In the genomic region with DNA sequence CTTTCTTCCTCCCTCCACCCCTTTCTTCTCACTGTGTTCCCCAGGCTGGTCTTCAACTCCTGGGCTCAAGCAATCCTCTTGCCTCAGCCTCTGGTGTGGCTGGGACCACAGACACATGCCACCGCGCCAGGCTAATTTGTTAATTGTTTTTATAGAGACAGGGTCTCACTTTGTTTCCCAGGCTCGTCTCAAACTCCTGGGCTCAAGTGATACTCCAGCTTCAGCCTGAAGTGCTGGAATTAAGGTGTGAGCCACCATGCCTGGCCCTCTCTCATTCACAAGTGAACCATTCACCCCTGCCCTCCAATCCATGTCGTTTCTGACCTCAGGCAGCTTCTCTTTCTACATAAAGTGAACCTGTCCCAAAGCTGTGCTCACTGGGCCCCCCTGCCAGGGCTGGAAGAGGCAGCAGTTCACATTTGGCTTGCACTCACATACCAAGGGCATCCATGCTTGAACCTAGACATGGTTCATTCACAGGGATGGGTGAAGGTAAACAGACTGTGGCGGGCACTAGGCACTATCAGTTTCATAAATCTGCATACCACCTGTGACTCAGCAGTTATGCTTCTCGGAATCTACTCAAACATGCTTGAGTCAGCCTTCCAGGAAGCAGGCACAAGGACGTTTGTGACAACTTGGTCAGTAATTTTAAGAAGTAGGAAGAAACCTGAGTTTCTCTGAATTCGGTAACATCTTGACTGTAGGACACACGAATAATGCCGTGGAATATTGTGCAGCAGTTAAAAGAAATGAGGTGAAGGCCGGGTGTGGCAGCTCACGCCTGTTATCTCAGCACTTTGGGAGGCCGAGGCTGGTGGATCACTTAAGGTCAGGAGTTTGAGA, we compare ENCODE assay signal across 1 cellular context.
TF ChIP-seq lines count a peak whose summit lies in the region.

No MANE protein-coding gene starts in this region.

TF ChIP-seq in SK-N-SH, 30 proteins besides CTCF, POLR2A, EP300 and RAD21 (continued from another document):
- TF ChIP-seq, protein P1, sequence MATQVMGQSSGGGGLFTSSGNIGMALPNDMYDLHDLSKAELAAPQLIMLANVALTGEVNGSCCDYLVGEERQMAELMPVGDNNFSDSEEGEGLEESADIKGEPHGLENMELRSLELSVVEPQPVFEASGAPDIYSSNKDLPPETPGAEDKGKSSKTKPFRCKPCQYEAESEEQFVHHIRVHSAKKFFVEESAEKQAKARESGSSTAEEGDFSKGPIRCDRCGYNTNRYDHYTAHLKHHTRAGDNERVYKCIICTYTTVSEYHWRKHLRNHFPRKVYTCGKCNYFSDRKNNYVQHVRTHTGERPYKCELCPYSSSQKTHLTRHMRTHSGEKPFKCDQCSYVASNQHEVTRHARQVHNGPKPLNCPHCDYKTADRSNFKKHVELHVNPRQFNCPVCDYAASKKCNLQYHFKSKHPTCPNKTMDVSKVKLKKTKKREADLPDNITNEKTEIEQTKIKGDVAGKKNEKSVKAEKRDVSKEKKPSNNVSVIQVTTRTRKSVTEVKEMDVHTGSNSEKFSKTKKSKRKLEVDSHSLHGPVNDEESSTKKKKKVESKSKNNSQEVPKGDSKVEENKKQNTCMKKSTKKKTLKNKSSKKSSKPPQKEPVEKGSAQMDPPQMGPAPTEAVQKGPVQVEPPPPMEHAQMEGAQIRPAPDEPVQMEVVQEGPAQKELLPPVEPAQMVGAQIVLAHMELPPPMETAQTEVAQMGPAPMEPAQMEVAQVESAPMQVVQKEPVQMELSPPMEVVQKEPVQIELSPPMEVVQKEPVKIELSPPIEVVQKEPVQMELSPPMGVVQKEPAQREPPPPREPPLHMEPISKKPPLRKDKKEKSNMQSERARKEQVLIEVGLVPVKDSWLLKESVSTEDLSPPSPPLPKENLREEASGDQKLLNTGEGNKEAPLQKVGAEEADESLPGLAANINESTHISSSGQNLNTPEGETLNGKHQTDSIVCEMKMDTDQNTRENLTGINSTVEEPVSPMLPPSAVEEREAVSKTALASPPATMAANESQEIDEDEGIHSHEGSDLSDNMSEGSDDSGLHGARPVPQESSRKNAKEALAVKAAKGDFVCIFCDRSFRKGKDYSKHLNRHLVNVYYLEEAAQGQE (IDR thresholded peaks at IDR 0.05; ENCODE audit: low read depth, low read length) = peak; percentile 74
- TF ChIP-seq, protein P2, sequence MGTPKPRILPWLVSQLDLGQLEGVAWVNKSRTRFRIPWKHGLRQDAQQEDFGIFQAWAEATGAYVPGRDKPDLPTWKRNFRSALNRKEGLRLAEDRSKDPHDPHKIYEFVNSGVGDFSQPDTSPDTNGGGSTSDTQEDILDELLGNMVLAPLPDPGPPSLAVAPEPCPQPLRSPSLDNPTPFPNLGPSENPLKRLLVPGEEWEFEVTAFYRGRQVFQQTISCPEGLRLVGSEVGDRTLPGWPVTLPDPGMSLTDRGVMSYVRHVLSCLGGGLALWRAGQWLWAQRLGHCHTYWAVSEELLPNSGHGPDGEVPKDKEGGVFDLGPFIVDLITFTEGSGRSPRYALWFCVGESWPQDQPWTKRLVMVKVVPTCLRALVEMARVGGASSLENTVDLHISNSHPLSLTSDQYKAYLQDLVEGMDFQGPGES (IDR thresholded peaks at IDR 0.05; ENCODE audit: low read depth, low read length) = no peak
- TF ChIP-seq RXRA (IDR thresholded peaks at IDR 0.05; ENCODE audit: borderline replicate concordance, low read depth) (no peak; the same call in 1 of the 2 replicates), CHD2 (IDR thresholded peaks at IDR 0.05; ENCODE audit: low read length, partially characterized antibody) (no peak), FOXJ3 (CRISPR knock-in tag; IDR thresholded peaks at IDR 0.05) (no peak), GABPA (IDR thresholded peaks at IDR 0.05; ENCODE audit: low read depth) (peak; percentile 43; the same call in 1 of the 2 replicates), YY1 (IDR thresholded peaks at IDR 0.05; ENCODE audit: low read depth) (peak; percentile 69; the same call in 1 of the 2 replicates), TAF1 (IDR thresholded peaks at IDR 0.05; ENCODE audit: borderline replicate concordance, low read depth, low read length) (peak; percentile 45; the same call in 1 of the 2 replicates), RCOR1 (IDR thresholded peaks at IDR 0.05; ENCODE audit: low read length) (no peak), RFX5 (IDR thresholded peaks at IDR 0.05; ENCODE audit: low read length) (no peak), JUND (IDR thresholded peaks at IDR 0.05) (peak; percentile 99), MXI1 (IDR thresholded peaks at IDR 0.05; ENCODE audit: low read depth, low read length) (no peak), FOXM1 (IDR thresholded peaks at IDR 0.05; ENCODE audit: low read depth) (no peak; the same call in 1 of the 2 replicates), MEF2A (IDR thresholded peaks at IDR 0.05; ENCODE audit: borderline replicate concordance, low read depth) (no peak), NRF1 (IDR thresholded peaks at IDR 0.05; ENCODE audit: low read depth, low read length) (no peak), TCF12 (IDR thresholded peaks at IDR 0.05) (peak; percentile 95), EZH2phosphoT487 (IDR thresholded peaks at IDR 0.05; ENCODE audit: borderline replicate concordance, low read depth) (no peak), FOSL2 (IDR thresholded peaks at IDR 0.05; ENCODE audit: borderline replicate concordance, low read depth) (peak; percentile 100), POLR2AphosphoS5 (IDR thresholded peaks at IDR 0.05; ENCODE audit: low read depth, low read length) (peak; percentile 84; the same call in 1 of the 2 replicates)
- TF ChIP-seq, protein P3, sequence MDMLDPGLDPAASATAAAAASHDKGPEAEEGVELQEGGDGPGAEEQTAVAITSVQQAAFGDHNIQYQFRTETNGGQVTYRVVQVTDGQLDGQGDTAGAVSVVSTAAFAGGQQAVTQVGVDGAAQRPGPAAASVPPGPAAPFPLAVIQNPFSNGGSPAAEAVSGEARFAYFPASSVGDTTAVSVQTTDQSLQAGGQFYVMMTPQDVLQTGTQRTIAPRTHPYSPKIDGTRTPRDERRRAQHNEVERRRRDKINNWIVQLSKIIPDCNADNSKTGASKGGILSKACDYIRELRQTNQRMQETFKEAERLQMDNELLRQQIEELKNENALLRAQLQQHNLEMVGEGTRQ (IDR thresholded peaks at IDR 0.05; ENCODE audit: borderline replicate concordance, low read depth, low read length) = no peak
- TF ChIP-seq, protein P4, sequence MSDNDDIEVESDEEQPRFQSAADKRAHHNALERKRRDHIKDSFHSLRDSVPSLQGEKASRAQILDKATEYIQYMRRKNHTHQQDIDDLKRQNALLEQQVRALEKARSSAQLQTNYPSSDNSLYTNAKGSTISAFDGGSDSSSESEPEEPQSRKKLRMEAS (IDR thresholded peaks at IDR 0.05; ENCODE audit: low read depth) = peak; percentile 88
- TF ChIP-seq, protein P5, sequence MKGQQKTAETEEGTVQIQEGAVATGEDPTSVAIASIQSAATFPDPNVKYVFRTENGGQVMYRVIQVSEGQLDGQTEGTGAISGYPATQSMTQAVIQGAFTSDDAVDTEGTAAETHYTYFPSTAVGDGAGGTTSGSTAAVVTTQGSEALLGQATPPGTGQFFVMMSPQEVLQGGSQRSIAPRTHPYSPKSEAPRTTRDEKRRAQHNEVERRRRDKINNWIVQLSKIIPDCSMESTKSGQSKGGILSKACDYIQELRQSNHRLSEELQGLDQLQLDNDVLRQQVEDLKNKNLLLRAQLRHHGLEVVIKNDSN (IDR thresholded peaks at IDR 0.05; ENCODE audit: borderline replicate concordance, low read depth) = no peak; the same call in 1 of the 2 replicates
- TF ChIP-seq, protein P6, sequence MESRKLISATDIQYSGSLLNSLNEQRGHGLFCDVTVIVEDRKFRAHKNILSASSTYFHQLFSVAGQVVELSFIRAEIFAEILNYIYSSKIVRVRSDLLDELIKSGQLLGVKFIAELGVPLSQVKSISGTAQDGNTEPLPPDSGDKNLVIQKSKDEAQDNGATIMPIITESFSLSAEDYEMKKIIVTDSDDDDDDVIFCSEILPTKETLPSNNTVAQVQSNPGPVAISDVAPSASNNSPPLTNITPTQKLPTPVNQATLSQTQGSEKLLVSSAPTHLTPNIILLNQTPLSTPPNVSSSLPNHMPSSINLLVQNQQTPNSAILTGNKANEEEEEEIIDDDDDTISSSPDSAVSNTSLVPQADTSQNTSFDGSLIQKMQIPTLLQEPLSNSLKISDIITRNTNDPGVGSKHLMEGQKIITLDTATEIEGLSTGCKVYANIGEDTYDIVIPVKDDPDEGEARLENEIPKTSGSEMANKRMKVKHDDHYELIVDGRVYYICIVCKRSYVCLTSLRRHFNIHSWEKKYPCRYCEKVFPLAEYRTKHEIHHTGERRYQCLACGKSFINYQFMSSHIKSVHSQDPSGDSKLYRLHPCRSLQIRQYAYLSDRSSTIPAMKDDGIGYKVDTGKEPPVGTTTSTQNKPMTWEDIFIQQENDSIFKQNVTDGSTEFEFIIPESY (IDR thresholded peaks at IDR 0.05; ENCODE audit: borderline replicate concordance, low read depth) = no peak; the same call in 1 of the 2 replicates
- TF ChIP-seq, protein P7, sequence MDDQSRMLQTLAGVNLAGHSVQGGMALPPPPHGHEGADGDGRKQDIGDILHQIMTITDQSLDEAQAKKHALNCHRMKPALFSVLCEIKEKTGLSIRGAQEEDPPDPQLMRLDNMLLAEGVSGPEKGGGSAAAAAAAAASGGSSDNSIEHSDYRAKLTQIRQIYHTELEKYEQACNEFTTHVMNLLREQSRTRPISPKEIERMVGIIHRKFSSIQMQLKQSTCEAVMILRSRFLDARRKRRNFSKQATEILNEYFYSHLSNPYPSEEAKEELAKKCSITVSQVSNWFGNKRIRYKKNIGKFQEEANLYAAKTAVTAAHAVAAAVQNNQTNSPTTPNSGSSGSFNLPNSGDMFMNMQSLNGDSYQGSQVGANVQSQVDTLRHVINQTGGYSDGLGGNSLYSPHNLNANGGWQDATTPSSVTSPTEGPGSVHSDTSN (IDR thresholded peaks at IDR 0.05) = peak; percentile 85
TF ChIP-seq in SK-N-SH: peak in this region for 14.
